26 cellular contexts compared by ENCODE assay signal in genomic region chr3:145427355-145427754, GRCh38.
"Had no signal": no experiment of that assay in that cellular context is flagged by ENCODE, and none has a peak within 500 bp of the region (broad histone marks: within the 10 kb centered on the region; RNA-seq: fewer than 3 reads in every experiment).

No MANE protein-coding gene starts in this region.

- H3K36me3 ChIP-seq: brain microvascular endothelial cell, WERI-Rb-1 had no signal

- H3K27ac ChIP-seq: brain microvascular endothelial cell, coronary artery, dorsolateral prefrontal cortex, WERI-Rb-1 had no signal

- ATAC-seq: activated CD4-positive, alpha-beta T cell treated with anti-CD3 and anti-CD28 coated beads for 36 hours; activated naive CD4-positive, alpha-beta T cell treated with anti-CD3 and anti-CD28 coated beads, Interleukin-2, amount 50 U/mL, for 72 hours; activated T-cell treated with anti-CD3 and anti-CD28 coated beads, Interleukin-2, amount 50 U/mL, for 72 hours; esophagus mucosa; T-helper 17 cell had no signal

- H3K4me3 ChIP-seq: coronary artery, dorsolateral prefrontal cortex had no signal

- DNase-seq: activated B cell treated with CpG ODN at 0.5 μM for 24 hours; activated CD4-positive, alpha-beta memory T cell treated with anti-CD3 and anti-CD28 coated beads for 36 hours; activated CD4-positive, alpha-beta T cell treated with anti-CD3 and anti-CD28 coated beads for 36 hours; activated CD4-positive, alpha-beta T cell treated with anti-CD3 and anti-CD28 coated beads, Interleukin-2, amount 10 ng/mL, durations not matched to agents 24 days and 14 days; activated CD4-positive, CD25-positive, alpha-beta regulatory T cell treated with anti-CD3 and anti-CD28 coated beads, Interleukin-2, amount 50 U/mL, for 72 hours; activated CD8-positive, alpha-beta memory T cell treated with anti-CD3 and anti-CD28 coated beads, Interleukin-2, amount 50 U/mL, for 48 hours; activated gamma-delta T cell; activated naive CD4-positive, alpha-beta T cell; activated naive CD4-positive, alpha-beta T cell treated with anti-CD3 and anti-CD28 coated beads, Interleukin-2, amount 10 ng/mL, durations not matched to agents 7 days and 5 days; activated naive CD8-positive, alpha-beta T cell treated with anti-CD3 and anti-CD28 coated beads, Interleukin-2, amount 10 ng/mL, durations not matched to agents 7 days and 5 days; activated T-cell treated with anti-CD3 and anti-CD28 coated beads for 4 hours; activated T-cell treated with anti-CD3 and anti-CD28 coated beads, Interleukin-2, amount 50 U/mL, for 24 hours; activated T-cell treated with anti-CD3 and anti-CD28 coated beads, Interleukin-2, amount 50 U/mL, for 72 hours; brain microvascular endothelial cell; dorsolateral prefrontal cortex; effector memory CD4-positive, alpha-beta T cell; endodermal cell; foreskin fibroblast; head of caudate nucleus; T-helper 1 cell; T-helper 17 cell; T1000; WERI-Rb-1 had no signal

- H3K27me3 ChIP-seq: brain microvascular endothelial cell, dorsolateral prefrontal cortex had no signal
